In the genomic region with DNA sequence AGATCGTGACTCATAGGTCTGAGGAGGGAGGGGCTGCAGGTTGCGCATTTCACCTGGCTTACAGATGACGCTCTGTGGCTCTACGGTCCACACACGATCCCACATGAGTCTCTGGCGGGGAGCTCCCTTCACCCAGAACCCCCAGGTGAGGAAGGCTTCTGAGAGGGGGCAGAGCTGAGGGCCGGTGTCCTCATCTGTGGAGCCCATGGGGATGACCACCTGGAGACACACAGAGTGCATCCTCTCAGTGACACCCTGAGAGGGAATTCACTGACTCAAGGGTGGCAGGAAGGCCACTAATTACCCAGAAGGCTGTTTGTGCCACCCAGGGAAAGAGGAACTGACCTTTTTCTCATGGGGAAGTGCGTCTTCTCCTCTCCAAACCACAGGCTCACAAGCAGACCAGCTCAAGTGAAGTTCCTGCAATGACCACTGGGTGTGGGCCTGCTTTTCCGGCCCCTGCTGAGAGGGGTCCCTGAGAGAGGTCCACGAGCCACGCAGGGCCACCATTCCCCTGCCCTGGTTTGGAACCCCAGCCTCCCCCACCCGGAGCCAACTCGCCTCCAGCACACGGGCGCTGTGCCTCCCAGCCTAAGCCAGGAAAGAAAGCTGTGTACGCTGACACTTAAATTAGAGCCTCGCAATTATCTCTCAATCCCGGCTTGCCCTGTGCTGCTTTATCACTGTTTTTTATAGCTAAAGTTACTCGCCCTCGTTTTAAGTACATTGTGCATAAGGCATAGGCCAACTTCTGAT, we compare ENCODE assay signal across 9 cellular contexts.
DNase-seq lines count a peak whose midpoint lies in the region; ATAC-seq and TF ChIP-seq lines count a peak whose summit lies in the region.
"Had no signal": no experiment of that assay in that cellular context is flagged by ENCODE, and none has a peak within 500 bp of the region (broad histone marks: within the 10 kb centered on the region; RNA-seq: fewer than 3 reads in every experiment).

No MANE protein-coding gene starts in this region.

- peak; percentile 29 to 48 for ATAC-seq in activated CD4-positive, CD25-positive, alpha-beta regulatory T cell treated with anti-CD3 and anti-CD28 coated beads, Interleukin-2, amount 50 U/mL, for 24 hours
- peak; percentile 97 for ATAC-seq in HG02870 (IDR thresholded peaks at IDR 0.05; ENCODE audit: unreplicated experiment)
- peak; percentile 74 to 87 (median 77) for ATAC-seq in heart left ventricle
- ATAC-seq in stimulated activated naive CD8-positive, alpha-beta T cell treated with anti-CD3 and anti-CD28 coated beads, Interleukin-15, amount 100 ng/mL, for 72 hours: peak; percentile 31

- no peaks in the 10 kb centered on the region for H3K9me2 ChIP-seq in OCI-LY7 (ENCODE audit: insufficient read depth, low read length)

- H3K4me3 Mint-ChIP-seq in stimulated activated naive CD8-positive, alpha-beta T cell treated with anti-CD3 and anti-CD28 coated beads, Interleukin-15, amount 100 ng/mL, for 72 hours: no peak overlapping the region
- H3K4me3 Mint-ChIP-seq: activated naive CD8-positive, alpha-beta T cell treated with anti-CD3 and anti-CD28 coated beads, Interleukin-2, amount 10 ng/mL, durations not matched to agents 7 days and 5 days had no signal

- H3K9me3 Mint-ChIP-seq in stimulated activated naive CD8-positive, alpha-beta T cell treated with anti-CD3 and anti-CD28 coated beads, Interleukin-15, amount 100 ng/mL, for 72 hours: no peaks in the 10 kb centered on the region
- H3K9me3 Mint-ChIP-seq: activated naive CD8-positive, alpha-beta T cell treated with anti-CD3 and anti-CD28 coated beads, Interleukin-2, amount 10 ng/mL, durations not matched to agents 7 days and 5 days had no signal

- no peak for DNase-seq in activated CD4-positive, CD25-positive, alpha-beta regulatory T cell treated with anti-CD3 and anti-CD28 coated beads, Interleukin-2, amount 50 U/mL, for 72 hours
- DNase-seq in OCI-LY7 (ENCODE audit: low spot score) (peak; percentile 96), heart left ventricle (peak; percentile 54 to 76 (median 58)), hepatic stellate cell (ENCODE audit: low spot score) (no peak)
- DNase-seq in stimulated activated naive CD8-positive, alpha-beta T cell treated with anti-CD3 and anti-CD28 coated beads, Interleukin-15, amount 100 ng/mL, for 72 hours: no peak
- no peak for DNase-seq in activated CD4-positive, alpha-beta T cell treated with anti-CD3 and anti-CD28 coated beads, Interleukin-2, amount 50 U/mL, for 48 hours
- DNase-seq: activated naive CD8-positive, alpha-beta T cell treated with anti-CD3 and anti-CD28 coated beads, Interleukin-2, amount 10 ng/mL, durations not matched to agents 7 days and 5 days had no signal

- H3K27me3 Mint-ChIP-seq in stimulated activated naive CD8-positive, alpha-beta T cell treated with anti-CD3 and anti-CD28 coated beads, Interleukin-15, amount 100 ng/mL, for 72 hours: no peaks in the 10 kb centered on the region

- peaks cover 66% of the 10 kb centered on the region for H3K4me1 ChIP-seq in OCI-LY7 (ENCODE audit: insufficient read depth, low read length, poor library complexity, severe bottlenecking)
- H3K4me1 ChIP-seq in heart left ventricle: peaks cover 0 to 37% (median 9%) of the 10 kb centered on the region in 12 donors

- TF ChIP-seq CTCF in OCI-LY7 (conservative IDR thresholded peaks at IDR 0.05; ENCODE audit: low read length) (peak; percentile 77), heart left ventricle (IDR thresholded peaks at IDR 0.05) (peak in 11 of 12 donors; percentile 22 to 57 (median 40))

- POLR2A ChIA-PET in OCI-LY7 (lab: Charles Lee): interaction anchor here (0.5 to 2.8 kb wide), 31 partner anchors 8 to 1694 kb away, joined by 3 to 34 read pairs (median 4); a partner anchor contains a TSS

- 41 to 46% (median 41%) methylated on average over 14 to 20 of the region's 20 CpGs for WGBS in heart left ventricle, 4 donors

- CTCF ChIA-PET in OCI-LY7 (lab: Charles Lee; ENCODE audit: unreplicated experiment): interaction anchor here (0.6 to 1.9 kb wide), 12 partner anchors 13 to 110 kb away, joined by 3 to 14 read pairs (median 4); no protein-coding TSS in a partner anchor

- H3K27me3 ChIP-seq in heart left ventricle: peaks cover 0 to 3% (median 0%) of the 10 kb centered on the region in 9 donors

- peak overlapping the region; percentile 63 for H3K4me2 ChIP-seq in OCI-LY7 (ENCODE audit: low read length)

- BruUV-seq in OCI-LY7 (replicated peaks; lab: Mats Ljungman, UMichigan): no TSS peak

- no peak overlapping the region for H3K27ac Mint-ChIP-seq in stimulated activated naive CD8-positive, alpha-beta T cell treated with anti-CD3 and anti-CD28 coated beads, Interleukin-15, amount 100 ng/mL, for 72 hours
- H3K27ac Mint-ChIP-seq: activated naive CD8-positive, alpha-beta T cell treated with anti-CD3 and anti-CD28 coated beads, Interleukin-2, amount 10 ng/mL, durations not matched to agents 7 days and 5 days had no signal

- H4K20me1 ChIP-seq in OCI-LY7 (ENCODE audit: insufficient read depth, low read length): no peaks in the 10 kb centered on the region

- H3K4me1 Mint-ChIP-seq in stimulated activated naive CD8-positive, alpha-beta T cell treated with anti-CD3 and anti-CD28 coated beads, Interleukin-15, amount 100 ng/mL, for 72 hours: no peaks in the 10 kb centered on the region
- H3K4me1 Mint-ChIP-seq: activated naive CD8-positive, alpha-beta T cell treated with anti-CD3 and anti-CD28 coated beads, Interleukin-2, amount 10 ng/mL, durations not matched to agents 7 days and 5 days had no signal

- intact Hi-C loops in OCI-LY7 (cut with micrococcal nuclease; ENCODE audit: unreplicated experiment): loop anchor here (1.0 to 5.0 kb wide), 5 partner anchors 25 to 107 kb away; no protein-coding TSS in a partner anchor
- intact Hi-C loops in heart left ventricle (cut with DNase I): loop anchor here in 3 of 10 donors (1.0 to 10.0 kb wide), 4 partner anchors 98 to 111 kb away; no protein-coding TSS in a partner anchor

- H3K79me2 ChIP-seq in OCI-LY7 (ENCODE audit: insufficient read depth, low read depth, low read length): no peaks in the 10 kb centered on the region

- no peaks in the 10 kb centered on the region for H3K9me3 ChIP-seq in OCI-LY7 (ENCODE audit: low read length)
- no peaks in the 10 kb centered on the region for H3K9me3 ChIP-seq in heart left ventricle

- H3K4me3 ChIP-seq in OCI-LY7 (ENCODE audit: low read depth, low read length, poor library complexity, severe bottlenecking) (peak overlapping the region; percentile 41), heart left ventricle (peak overlapping the region in 11 of 12 donors; percentile 16 to 46 (median 43))

- no peak for TF ChIP-seq POLR2A in heart left ventricle (IDR thresholded peaks at IDR 0.05)

- H3K36me3 ChIP-seq in OCI-LY7 (ENCODE audit: insufficient read depth, low read length) (no peaks in the 10 kb centered on the region), heart left ventricle (no peaks in the 10 kb centered on the region)

- peak overlapping the region; percentile 65 for H3K27ac ChIP-seq in OCI-LY7 (ENCODE audit: low read depth, low read length, poor library complexity, severe bottlenecking)
- H3K27ac ChIP-seq in heart left ventricle: peak overlapping the region in 11 of 12 donors; percentile 44 to 84 (median 75)

- peak overlapping the region; percentile 64 for H2AFZ ChIP-seq in OCI-LY7 (ENCODE audit: low read length)

Comparison
In these comparisons a context has a peak if more than half of its experiments do, and no peak if none do; other contexts are left out.
1. ATAC-seq: peak in every context shown above with its lines; median percentile 97 in HG02870; 77 in heart left ventricle; 38 in activated CD4-positive, CD25-positive, alpha-beta regulatory T cell treated with anti-CD3 and anti-CD28 coated beads, Interleukin-2, amount 50 U/mL, for 24 hours; 31 in stimulated activated naive CD8-positive, alpha-beta T cell treated with anti-CD3 and anti-CD28 coated beads, Interleukin-15, amount 100 ng/mL, for 72 hours.
2. DNase-seq: peak in OCI-LY7 (single experiment) and heart left ventricle (5 of 5); none in activated CD4-positive, CD25-positive, alpha-beta regulatory T cell treated with anti-CD3 and anti-CD28 coated beads, Interleukin-2, amount 50 U/mL, for 72 hours (single experiment), stimulated activated naive CD8-positive, alpha-beta T cell treated with anti-CD3 and anti-CD28 coated beads, Interleukin-15, amount 100 ng/mL, for 72 hours (0 of 2), hepatic stellate cell (single experiment) and activated CD4-positive, alpha-beta T cell treated with anti-CD3 and anti-CD28 coated beads, Interleukin-2, amount 50 U/mL, for 48 hours (0 of 2).